8 cellular contexts compared by ENCODE assay signal in genomic region chrX:41381685-41382084, GRCh38. TPM values are rescaled to one million over a fixed set of nuclear protein-coding genes. Genes with fewer than 3 reads are reported as not detected.
DNase-seq lines count a peak whose midpoint lies in the region; ATAC-seq and TF ChIP-seq lines count a peak whose summit lies in the region.

No MANE protein-coding gene starts in this region.

- no peak for TF ChIP-seq CTCF in WTC11 (IDR thresholded peaks at IDR 0.05)
- TF ChIP-seq CTCF in tibial artery (IDR thresholded peaks at IDR 0.05), result no peak

- H3K27ac ChIP-seq in tibial artery, result no peak overlapping the region

- no peaks in the 10 kb centered on the region for H3K36me3 Mint-ChIP-seq in WTC11

- DNase-seq in NCI-H2171 treated with DMSO at 0.1 percent for 48 hours (lab: John Stamatoyannopoulos, UW) (peak; percentile 3), NCI-H2171 (lab: John Stamatoyannopoulos, UW) (no peak), WTC11 (ENCODE audit: low spot score) (peak; percentile 28), hepatic stellate cell (ENCODE audit: low spot score) (peak; percentile 74), tibial artery (peak; percentile 48 to 69), NCI-H446 (lab: John Stamatoyannopoulos, UW) (no peak)

- no peak overlapping the region for H3K4me3 Mint-ChIP-seq in WTC11

- POLR2A ChIA-PET in WTC11 (lab: Charles Lee), result no interaction called here

- H3K4me1 Mint-ChIP-seq in WTC11, result peaks cover 24% of the 10 kb centered on the region

- intact Hi-C loops in tibial artery (cut with DNase I; ENCODE audit: low total_unique reads), result no loop called here

- peak overlapping the region; percentile 74 for H3K27ac Mint-ChIP-seq in WTC11

- no peaks in the 10 kb centered on the region for H3K27me3 ChIP-seq in tibial artery

- H3K9me3 ChIP-seq in tibial artery, result no peaks in the 10 kb centered on the region

- CTCF ChIA-PET in WTC11 (lab: Charles Lee), result no interaction called here

- H3K4me1 ChIP-seq in tibial artery, result no peaks in the 10 kb centered on the region

- H3K9me3 Mint-ChIP-seq in WTC11, result no peaks in the 10 kb centered on the region

- no peaks in the 10 kb centered on the region; the same call in 1 of the 2 replicates for H3K27me3 Mint-ChIP-seq in WTC11 (ENCODE audit: low read depth)

- no peaks in the 10 kb centered on the region for H3K36me3 ChIP-seq in tibial artery

- H3K4me3 ChIP-seq in tibial artery, result no peak overlapping the region

- ATAC-seq in WTC11 (peak; percentile 68), GM21825 (IDR thresholded peaks at IDR 0.05; ENCODE audit: unreplicated experiment) (no peak), GM21526 (IDR thresholded peaks at IDR 0.05; ENCODE audit: low FRiP score, unreplicated experiment) (no peak)

TF ChIP-seq in WTC11, 78 proteins besides CTCF, POLR2A, EP300 and RAD21:
- TF ChIP-seq GRHL2 (CRISPR knock-in tag; IDR thresholded peaks at IDR 0.05; ENCODE audit: insufficient replicate concordance, severe bottlenecking), result no peak

RNA-seq across cellular contexts. Expression of gene DDX3X, which starts 47.7 kb away (rescaled TPM):
- 228 to 250 TPM (median 236 TPM) in 3 replicates for total RNA-seq in WTC11 (2021)

Comparison
In these comparisons a context has a peak if more than half of its experiments do, and no peak if none do; other contexts are left out.
1. DNase-seq: peak in NCI-H2171 treated with DMSO at 0.1 percent for 48 hours (single experiment), WTC11 (single experiment), hepatic stellate cell (single experiment) and tibial artery (2 of 2); none in NCI-H2171 (single experiment) and NCI-H446 (0 of 2).